Comparison of ENCODE assay signal across 1 cellular context in genomic region chr1:93186667-93187066, GRCh38.
A peak's percentile ranks its signal among the peaks of the same experiment; 100 is the strongest.
TF ChIP-seq lines count a peak whose summit lies in the region.

No MANE protein-coding gene starts in this region.

TF ChIP-seq in GM12878, 131 proteins besides CTCF, POLR2A, EP300 and RAD21:
- TF ChIP-seq MYB (IDR thresholded peaks at IDR 0.05; ENCODE audit: borderline replicate concordance, low read depth, low read length) (no peak), CREM (IDR thresholded peaks at IDR 0.05; ENCODE audit: low read depth) (no peak), CBX3 (IDR thresholded peaks at IDR 0.05; ENCODE audit: borderline replicate concordance, low read depth) (no peak), DPF2 (IDR thresholded peaks at IDR 0.05) (peak; percentile 44; the same call in 1 of the 2 replicates), RCOR1 (conservative IDR thresholded peaks at IDR 0.05; ENCODE audit: low read depth, low read length) (no peak), ZSCAN29 (IDR thresholded peaks at IDR 0.05) (no peak), USF1 (IDR thresholded peaks at IDR 0.05; ENCODE audit: borderline replicate concordance, extremely low read length, insufficient read depth, low read depth, low read length) (no peak), SP1 (IDR thresholded peaks at IDR 0.05; ENCODE audit: low read depth, low read length) (no peak), MEF2B (IDR thresholded peaks at IDR 0.05; ENCODE audit: partially characterized antibody, poor library complexity, severe bottlenecking) (peak; percentile 24), MXI1 (IDR thresholded peaks at IDR 0.05; ENCODE audit: low read depth, low read length) (no peak), RFX5 (IDR thresholded peaks at IDR 0.05; ENCODE audit: low read depth, low read length) (no peak), SIX5 (IDR thresholded peaks at IDR 0.05; ENCODE audit: low read depth, low read length, severe bottlenecking) (no peak), TCF12 (IDR thresholded peaks at IDR 0.05; ENCODE audit: low read depth, low read length) (no peak), TARDBP (IDR thresholded peaks at IDR 0.05; ENCODE audit: borderline replicate concordance) (no peak), SIN3A (IDR thresholded peaks at IDR 0.05; ENCODE audit: low read depth, low read length) (no peak), PML (IDR thresholded peaks at IDR 0.05; ENCODE audit: low read length) (no peak), PBX3 (IDR thresholded peaks at IDR 0.05; ENCODE audit: insufficient replicate concordance, low read depth, low read length) (no peak), MTA2 (IDR thresholded peaks at IDR 0.05; ENCODE audit: low read depth) (peak; percentile 67; the same call in 1 of the 2 replicates), MLLT1 (IDR thresholded peaks at IDR 0.05) (no peak), HSF1 (IDR thresholded peaks at IDR 0.05; ENCODE audit: low read depth, low read length) (no peak), IKZF2 (IDR thresholded peaks at IDR 0.05) (peak in 1 of 2 experiments; percentile 20; a peak in 2 of 4 replicates), SREBF2 (IDR thresholded peaks at IDR 0.05; ENCODE audit: low read length) (no peak), SMAD1 (IDR thresholded peaks at IDR 0.05; ENCODE audit: low read depth, partially characterized antibody) (no peak), BHLHE40 (IDR thresholded peaks at IDR 0.05; ENCODE audit: borderline replicate concordance in 1 of 2, low read depth in 2 of 2, low read length in 1 of 2) (no peak), RB1 (IDR thresholded peaks at IDR 0.05; ENCODE audit: borderline replicate concordance) (no peak), YBX1 (IDR thresholded peaks at IDR 0.05) (no peak), ATF7 (IDR thresholded peaks at IDR 0.05; ENCODE audit: low read depth) (peak; percentile 65), BACH1 (IDR thresholded peaks at IDR 0.05; ENCODE audit: borderline replicate concordance) (no peak; the same call in 1 of the 2 replicates), ZNF207 (IDR thresholded peaks at IDR 0.05; ENCODE audit: borderline replicate concordance) (no peak), ZBTB40 (IDR thresholded peaks at IDR 0.05; ENCODE audit: borderline replicate concordance) (peak; percentile 26; the same call in 1 of the 2 replicates), SMC3 (IDR thresholded peaks at IDR 0.05; ENCODE audit: borderline replicate concordance, low read length) (no peak), CREB1 (IDR thresholded peaks at IDR 0.05; ENCODE audit: low read depth) (no peak), TBL1XR1 (IDR thresholded peaks at IDR 0.05; ENCODE audit: low read depth, low read length) (no peak), NFIC (IDR thresholded peaks at IDR 0.05; ENCODE audit: low read depth, low read length) (peak; percentile 44; the same call in 1 of the 2 replicates), BMI1 (IDR thresholded peaks at IDR 0.05; ENCODE audit: borderline replicate concordance) (no peak), BCLAF1 (IDR thresholded peaks at IDR 0.05) (no peak), BCL3 (IDR thresholded peaks at IDR 0.05; ENCODE audit: borderline replicate concordance, insufficient read depth, low read depth, low read length, poor library complexity, severe bottlenecking) (no peak), RELB (IDR thresholded peaks at IDR 0.05; ENCODE audit: low read depth) (peak; percentile 72; the same call in 1 of the 2 replicates), GATAD2B (conservative IDR thresholded peaks at IDR 0.05; ENCODE audit: low read depth) (no peak), POLR2AphosphoS5 (IDR thresholded peaks at IDR 0.05; ENCODE audit: low read length) (no peak), E2F8 (IDR thresholded peaks at IDR 0.05; ENCODE audit: low read depth, partially characterized antibody) (no peak), EZH2 (IDR thresholded peaks at IDR 0.05; ENCODE audit: borderline replicate concordance, control insufficient read depth, low read depth, low read length) (no peak), SMAD5 (IDR thresholded peaks at IDR 0.05; ENCODE audit: low read depth) (no peak), HDAC6 (IDR thresholded peaks at IDR 0.05; ENCODE audit: unreplicated experiment) (no peak), KAT2A (conservative IDR thresholded peaks at IDR 0.05; ENCODE audit: control insufficient read depth, low read depth, low read length) (no peak)
